Comparison of ENCODE assay signal across 1 cellular context in genomic region chr3:158617982-158618875, GRCh38.
A peak's percentile ranks its signal among the peaks of the same experiment; 100 is the strongest.
TF ChIP-seq lines count a peak whose summit lies in the region.

No MANE protein-coding gene starts in this region.

TF ChIP-seq in HEK293, 187 proteins besides CTCF, POLR2A, EP300 and RAD21 (continued from another document):
- TF ChIP-seq ZNF518A (tag by site-specific recombination; conservative IDR thresholded peaks at IDR 0.05; ENCODE audit: low read depth) (no peak), SETDB1 (IDR thresholded peaks at IDR 0.05; ENCODE audit: insufficient read length, low read length) (peak; percentile 99), ZBTB17 (tag by site-specific recombination; IDR thresholded peaks at IDR 0.05) (no peak), ZNF510 (tag by site-specific recombination; IDR thresholded peaks at IDR 0.05; ENCODE audit: insufficient replicate concordance) (peak; percentile 17)
